ENCODE assay signal across 12 cellular contexts in genomic region chr2:136376798-136377211, GRCh38.
DNase-seq lines count a peak whose midpoint lies in the region; ATAC-seq and TF ChIP-seq lines count a peak whose summit lies in the region.
"Had no signal": no experiment of that assay in that cellular context is flagged by ENCODE, and none has a peak within 500 bp of the region (broad histone marks: within the 10 kb centered on the region; RNA-seq: fewer than 3 reads in every experiment).

No MANE protein-coding gene starts in this region.

- intact Hi-C loops in activated naive CD4-positive, alpha-beta T cell treated with anti-CD3 and anti-CD28 coated beads for 36 hours (cut with micrococcal nuclease): no loop called here
- intact Hi-C loops in thyroid gland (cut with DNase I): no loop called here

- TF ChIP-seq POLR2A in thyroid gland (IDR thresholded peaks at IDR 0.05): no peak

- H3K4me3 ChIP-seq in fibroblast of mammary gland (ENCODE audit: control insufficient read depth, low read depth, low read length) (no peak overlapping the region), thyroid gland (replicated peaks in 1 of 3) (no peak overlapping the region)

- ATAC-seq in WTC11: no peak
- ATAC-seq in stimulated activated memory B cell treated with anti-CD40 and anti-IgM and Interleukin-4, amounts not matched to agents 10 μg/mL and 1 μg/mL and 100 μg/mL, for 72 hours: peak; percentile 50
- ATAC-seq in HG03571 (IDR thresholded peaks at IDR 0.05; ENCODE audit: unreplicated experiment): no peak
- ATAC-seq: activated CD4-positive, CD25-positive, alpha-beta regulatory T cell treated with anti-CD3 and anti-CD28 coated beads, Interleukin-2, amount 50 U/mL, for 24 hours had no signal

- H3K4me1 Mint-ChIP-seq in activated naive CD4-positive, alpha-beta T cell treated with anti-CD3 and anti-CD28 coated beads for 36 hours (ENCODE audit: low read depth): peaks cover 58% of the 10 kb centered on the region
- H3K4me1 Mint-ChIP-seq in WTC11: 0 out of 2 replicates have a peak, but pooled peaks cover 5% of the 10 kb centered on the region
- peaks cover 58% of the 10 kb centered on the region for H3K4me1 Mint-ChIP-seq in stimulated activated memory B cell treated with anti-CD40 and anti-IgM and Interleukin-4, amounts not matched to agents 10 μg/mL and 1 μg/mL and 100 μg/mL, for 72 hours

- WGBS in thyroid gland, 2 donors: 69 to 70% methylated on average over 6 of the region's 6 CpGs

- POLR2A ChIA-PET in WTC11 (lab: Charles Lee): interaction anchor here (0.9 kb wide), 1 partner anchor 379 kb away, joined by 3 read pairs; no protein-coding TSS in a partner anchor

- no peaks in the 10 kb centered on the region for H3K27me3 Mint-ChIP-seq in activated naive CD4-positive, alpha-beta T cell treated with anti-CD3 and anti-CD28 coated beads for 36 hours (ENCODE audit: low read depth)
- no peaks in the 10 kb centered on the region for H3K27me3 Mint-ChIP-seq in WTC11 (ENCODE audit: low read depth)
- H3K27me3 Mint-ChIP-seq in stimulated activated memory B cell treated with anti-CD40 and anti-IgM and Interleukin-4, amounts not matched to agents 10 μg/mL and 1 μg/mL and 100 μg/mL, for 72 hours: no peaks in the 10 kb centered on the region

- no peaks in the 10 kb centered on the region for H3K9me3 Mint-ChIP-seq in activated naive CD4-positive, alpha-beta T cell treated with anti-CD3 and anti-CD28 coated beads for 36 hours
- no peaks in the 10 kb centered on the region for H3K9me3 Mint-ChIP-seq in WTC11
- no peaks in the 10 kb centered on the region for H3K9me3 Mint-ChIP-seq in stimulated activated memory B cell treated with anti-CD40 and anti-IgM and Interleukin-4, amounts not matched to agents 10 μg/mL and 1 μg/mL and 100 μg/mL, for 72 hours

- DNase-seq in activated naive CD4-positive, alpha-beta T cell treated with anti-CD3 and anti-CD28 coated beads for 36 hours: no peak
- no peak for DNase-seq in activated naive CD4-positive, alpha-beta T cell (lab: John Stamatoyannopoulos, UW)
- DNase-seq in WTC11 (ENCODE audit: low spot score) (no peak), fibroblast of mammary gland (ENCODE audit: low read depth) (peak; percentile 41), thyroid gland (no peak), NCI-H510A (lab: John Stamatoyannopoulos, UW) (no peak)
- DNase-seq: NCI-H187 treated with DMSO at 0.1 percent for 48 hours; stimulated activated CD8-positive, alpha-beta memory T cell treated with anti-CD3 and anti-CD28 coated beads, Interleukin-4, amount 100 ng/mL, for 48 hours had no signal

- H3K9me3 ChIP-seq in thyroid gland: no peaks in the 10 kb centered on the region

- H3K27me3 ChIP-seq in thyroid gland: no peaks in the 10 kb centered on the region

- TF ChIP-seq CTCF in WTC11 (IDR thresholded peaks at IDR 0.05) (no peak), fibroblast of mammary gland (conservative IDR thresholded peaks at IDR 0.05; ENCODE audit: control insufficient read depth, insufficient read depth, low read depth, low read length) (no peak), thyroid gland (IDR thresholded peaks at IDR 0.05) (no peak)

- no peaks in the 10 kb centered on the region for H3K36me3 ChIP-seq in thyroid gland

- peak overlapping the region; percentile 95 for H3K27ac Mint-ChIP-seq in activated naive CD4-positive, alpha-beta T cell treated with anti-CD3 and anti-CD28 coated beads for 36 hours
- H3K27ac Mint-ChIP-seq in WTC11: peak overlapping the region; percentile 9; the same call in 1 of the 2 replicates
- peak overlapping the region; percentile 85 for H3K27ac Mint-ChIP-seq in stimulated activated memory B cell treated with anti-CD40 and anti-IgM and Interleukin-4, amounts not matched to agents 10 μg/mL and 1 μg/mL and 100 μg/mL, for 72 hours

- no peaks in the 10 kb centered on the region for H3K36me3 Mint-ChIP-seq in activated naive CD4-positive, alpha-beta T cell treated with anti-CD3 and anti-CD28 coated beads for 36 hours (ENCODE audit: low read depth)
- no peaks in the 10 kb centered on the region for H3K36me3 Mint-ChIP-seq in WTC11
- no peaks in the 10 kb centered on the region for H3K36me3 Mint-ChIP-seq in stimulated activated memory B cell treated with anti-CD40 and anti-IgM and Interleukin-4, amounts not matched to agents 10 μg/mL and 1 μg/mL and 100 μg/mL, for 72 hours

- H3K27ac ChIP-seq in thyroid gland: no peak overlapping the region
- H3K27ac ChIP-seq: RWPE1 had no signal

- CTCF ChIA-PET in activated naive CD4-positive, alpha-beta T cell treated with anti-CD3 and anti-CD28 coated beads for 36 hours (lab: Charles Lee): interaction anchor here (0.6 to 7.6 kb wide), 12 partner anchors 8 to 580 kb away, joined by 3 to 71 read pairs (median 4); no protein-coding TSS in a partner anchor
- CTCF ChIA-PET in WTC11 (lab: Charles Lee): interaction anchor here (2.2 kb wide), 1 partner anchor 463 kb away, joined by 12 read pairs; no protein-coding TSS in a partner anchor

- peaks cover 0 to 3% of the 10 kb centered on the region in 2 donors for H3K4me1 ChIP-seq in thyroid gland

- H3K4me3 Mint-ChIP-seq in activated naive CD4-positive, alpha-beta T cell treated with anti-CD3 and anti-CD28 coated beads for 36 hours: no peak overlapping the region
- H3K4me3 Mint-ChIP-seq in WTC11: no peak overlapping the region
- H3K4me3 Mint-ChIP-seq in stimulated activated memory B cell treated with anti-CD40 and anti-IgM and Interleukin-4, amounts not matched to agents 10 μg/mL and 1 μg/mL and 100 μg/mL, for 72 hours: peak overlapping the region; percentile 22

TF ChIP-seq in WTC11, 78 proteins besides CTCF, POLR2A, EP300 and RAD21 (continues in another document):
- no peak for TF ChIP-seq NR1H2 (CRISPR knock-in tag; IDR thresholded peaks at IDR 0.05)
- TF ChIP-seq, protein P1, sequence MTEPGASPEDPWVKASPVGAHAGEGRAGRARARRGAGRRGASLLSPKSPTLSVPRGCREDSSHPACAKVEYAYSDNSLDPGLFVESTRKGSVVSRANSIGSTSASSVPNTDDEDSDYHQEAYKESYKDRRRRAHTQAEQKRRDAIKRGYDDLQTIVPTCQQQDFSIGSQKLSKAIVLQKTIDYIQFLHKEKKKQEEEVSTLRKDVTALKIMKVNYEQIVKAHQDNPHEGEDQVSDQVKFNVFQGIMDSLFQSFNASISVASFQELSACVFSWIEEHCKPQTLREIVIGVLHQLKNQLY (CRISPR knock-in tag; IDR thresholded peaks at IDR 0.05): no peak
- no peak for TF ChIP-seq RELA (CRISPR knock-in tag; IDR thresholded peaks at IDR 0.05; ENCODE audit: borderline replicate concordance)
- TF ChIP-seq, protein P2, sequence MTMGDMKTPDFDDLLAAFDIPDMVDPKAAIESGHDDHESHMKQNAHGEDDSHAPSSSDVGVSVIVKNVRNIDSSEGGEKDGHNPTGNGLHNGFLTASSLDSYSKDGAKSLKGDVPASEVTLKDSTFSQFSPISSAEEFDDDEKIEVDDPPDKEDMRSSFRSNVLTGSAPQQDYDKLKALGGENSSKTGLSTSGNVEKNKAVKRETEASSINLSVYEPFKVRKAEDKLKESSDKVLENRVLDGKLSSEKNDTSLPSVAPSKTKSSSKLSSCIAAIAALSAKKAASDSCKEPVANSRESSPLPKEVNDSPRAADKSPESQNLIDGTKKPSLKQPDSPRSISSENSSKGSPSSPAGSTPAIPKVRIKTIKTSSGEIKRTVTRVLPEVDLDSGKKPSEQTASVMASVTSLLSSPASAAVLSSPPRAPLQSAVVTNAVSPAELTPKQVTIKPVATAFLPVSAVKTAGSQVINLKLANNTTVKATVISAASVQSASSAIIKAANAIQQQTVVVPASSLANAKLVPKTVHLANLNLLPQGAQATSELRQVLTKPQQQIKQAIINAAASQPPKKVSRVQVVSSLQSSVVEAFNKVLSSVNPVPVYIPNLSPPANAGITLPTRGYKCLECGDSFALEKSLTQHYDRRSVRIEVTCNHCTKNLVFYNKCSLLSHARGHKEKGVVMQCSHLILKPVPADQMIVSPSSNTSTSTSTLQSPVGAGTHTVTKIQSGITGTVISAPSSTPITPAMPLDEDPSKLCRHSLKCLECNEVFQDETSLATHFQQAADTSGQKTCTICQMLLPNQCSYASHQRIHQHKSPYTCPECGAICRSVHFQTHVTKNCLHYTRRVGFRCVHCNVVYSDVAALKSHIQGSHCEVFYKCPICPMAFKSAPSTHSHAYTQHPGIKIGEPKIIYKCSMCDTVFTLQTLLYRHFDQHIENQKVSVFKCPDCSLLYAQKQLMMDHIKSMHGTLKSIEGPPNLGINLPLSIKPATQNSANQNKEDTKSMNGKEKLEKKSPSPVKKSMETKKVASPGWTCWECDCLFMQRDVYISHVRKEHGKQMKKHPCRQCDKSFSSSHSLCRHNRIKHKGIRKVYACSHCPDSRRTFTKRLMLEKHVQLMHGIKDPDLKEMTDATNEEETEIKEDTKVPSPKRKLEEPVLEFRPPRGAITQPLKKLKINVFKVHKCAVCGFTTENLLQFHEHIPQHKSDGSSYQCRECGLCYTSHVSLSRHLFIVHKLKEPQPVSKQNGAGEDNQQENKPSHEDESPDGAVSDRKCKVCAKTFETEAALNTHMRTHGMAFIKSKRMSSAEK (CRISPR knock-in tag; IDR thresholded peaks at IDR 0.05; ENCODE audit: borderline replicate concordance): no peak
- no peak for TF ChIP-seq MYBL2 (CRISPR knock-in tag; IDR thresholded peaks at IDR 0.05)
- no peak for TF ChIP-seq MXD4 (CRISPR knock-in tag; IDR thresholded peaks at IDR 0.05; ENCODE audit: borderline replicate concordance)
- TF ChIP-seq JUN (CRISPR knock-in tag; IDR thresholded peaks at IDR 0.05): no peak
- TF ChIP-seq NFYB (CRISPR knock-in tag; conservative IDR thresholded peaks at IDR 0.05; ENCODE audit: low read depth): no peak
- no peak for TF ChIP-seq IRF2 (CRISPR knock-in tag; IDR thresholded peaks at IDR 0.05; ENCODE audit: borderline replicate concordance, low read depth)
- TF ChIP-seq, protein P3, sequence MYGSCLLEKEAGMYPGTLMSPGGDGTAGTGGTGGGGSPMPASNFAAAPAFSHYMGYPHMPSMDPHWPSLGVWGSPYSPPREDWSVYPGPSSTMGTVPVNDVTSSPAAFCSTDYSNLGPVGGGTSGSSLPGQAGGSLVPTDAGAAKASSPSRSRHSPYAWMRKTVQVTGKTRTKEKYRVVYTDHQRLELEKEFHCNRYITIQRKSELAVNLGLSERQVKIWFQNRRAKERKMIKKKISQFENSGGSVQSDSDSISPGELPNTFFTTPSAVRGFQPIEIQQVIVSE (CRISPR knock-in tag; IDR thresholded peaks at IDR 0.05; ENCODE audit: borderline replicate concordance): no peak
- no peak for TF ChIP-seq CBFB (CRISPR knock-in tag; IDR thresholded peaks at IDR 0.05; ENCODE audit: low read depth)

Comparison
In these comparisons a context has a peak if more than half of its experiments do, and no peak if none do; other contexts are left out.
1. H3K27ac Mint-ChIP-seq: peak in every context shown above with its lines; median percentile 95 in activated naive CD4-positive, alpha-beta T cell treated with anti-CD3 and anti-CD28 coated beads for 36 hours; 85 in stimulated activated memory B cell treated with anti-CD40 and anti-IgM and Interleukin-4, amounts not matched to agents 10 μg/mL and 1 μg/mL and 100 μg/mL, for 72 hours; 9 in WTC11.